9 cellular contexts compared by ENCODE assay signal in the genomic region with DNA sequence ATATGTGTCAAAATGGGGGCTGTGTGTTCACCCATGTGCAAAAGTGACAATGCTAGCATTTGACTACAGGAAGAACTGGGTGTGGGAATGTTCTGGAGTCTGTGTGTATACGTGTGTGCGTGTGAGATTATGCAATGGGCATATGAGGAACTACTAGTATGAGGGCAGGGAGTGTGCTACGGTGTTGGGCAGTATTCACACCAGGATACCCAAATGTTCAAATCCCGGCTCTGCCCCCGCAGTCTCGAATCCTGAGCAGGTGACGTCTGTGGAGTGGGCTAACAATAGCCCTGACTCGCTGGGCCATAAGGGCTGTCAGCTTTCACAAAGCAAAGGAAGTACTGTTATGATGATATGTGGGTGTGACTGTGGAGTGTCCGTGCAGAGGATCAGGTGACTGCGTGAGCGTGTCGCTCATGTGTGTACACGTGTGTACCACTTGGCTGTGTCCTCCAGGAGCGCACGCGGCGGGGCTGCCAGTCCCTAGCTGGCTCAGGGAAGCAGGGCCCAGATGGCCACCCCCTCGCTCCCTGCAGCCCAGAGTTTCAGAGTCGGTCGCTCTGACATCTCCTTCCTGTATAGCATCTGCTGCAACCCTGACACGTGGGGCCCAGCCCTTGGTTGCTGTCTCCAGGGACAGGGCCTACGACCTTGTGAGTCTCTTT. TPM values are rescaled to one million over a fixed set of nuclear protein-coding genes. Genes with fewer than 3 reads are reported as not detected.
DNase-seq lines count a peak whose midpoint lies in the region; ATAC-seq and TF ChIP-seq lines count a peak whose summit lies in the region.
"Had no signal": no experiment of that assay in that cellular context is flagged by ENCODE, and none has a peak within 500 bp of the region (broad histone marks: within the 10 kb centered on the region; RNA-seq: fewer than 3 reads in every experiment).

No MANE protein-coding gene starts in this region.

- no peaks in the 10 kb centered on the region for H3K9me3 Mint-ChIP-seq in CD8-positive, alpha-beta T cell
- no peaks in the 10 kb centered on the region for H3K9me3 Mint-ChIP-seq in natural killer cell

- H3K9me3 ChIP-seq in CD8-positive, alpha-beta T cell (ENCODE audit: low read length) = no peaks in the 10 kb centered on the region
- no peaks in the 10 kb centered on the region for H3K9me3 ChIP-seq in HAP-1
- H3K9me3 ChIP-seq: tibial nerve had no signal

- H3K27ac Mint-ChIP-seq in CD8-positive, alpha-beta T cell = peak overlapping the region; percentile 52
- H3K27ac Mint-ChIP-seq in natural killer cell = peak overlapping the region; percentile 8 to 67

- in situ Hi-C loops in HAP-1 (cut with MboI; ENCODE audit: low sequenced_read_pairs) = no loop called here

- H3K27me3 ChIP-seq in CD8-positive, alpha-beta T cell (ENCODE audit: insufficient read depth, low read length) = no peaks in the 10 kb centered on the region
- no peaks in the 10 kb centered on the region for H3K27me3 ChIP-seq in HAP-1 (ENCODE audit: low read depth)
- H3K27me3 ChIP-seq: tibial nerve had no signal

- ATAC-seq in CD8-positive, alpha-beta T cell = peak; percentile 20
- peak; percentile 82 for ATAC-seq in GM19023 (IDR thresholded peaks at IDR 0.05; ENCODE audit: unreplicated experiment)
- ATAC-seq in HG03045 (IDR thresholded peaks at IDR 0.05; ENCODE audit: unreplicated experiment) = peak; percentile 78
- peak; percentile 19 to 59 (median 56) for ATAC-seq in natural killer cell

- peaks cover 11% of the 10 kb centered on the region for H3K4me1 Mint-ChIP-seq in CD8-positive, alpha-beta T cell (ENCODE audit: low read depth)
- H3K4me1 Mint-ChIP-seq in natural killer cell = peaks cover 41 to 54% of the 10 kb centered on the region in 2 donors

- no peaks in the 10 kb centered on the region for H3K27me3 Mint-ChIP-seq in CD8-positive, alpha-beta T cell (ENCODE audit: low read depth)
- no peaks in the 10 kb centered on the region for H3K27me3 Mint-ChIP-seq in natural killer cell (ENCODE audit: low read depth in 2 of 2)

- peak overlapping the region; percentile 15 for H3K4me3 Mint-ChIP-seq in CD8-positive, alpha-beta T cell
- H3K4me3 Mint-ChIP-seq in natural killer cell = peak overlapping the region; percentile 42

- POLR2A ChIA-PET in CD8-positive, alpha-beta T cell (lab: Charles Lee) = no interaction called here

- H3K36me3 Mint-ChIP-seq in CD8-positive, alpha-beta T cell = no peaks in the 10 kb centered on the region
- no peaks in the 10 kb centered on the region for H3K36me3 Mint-ChIP-seq in natural killer cell

- H3K4me3 ChIP-seq in CD8-positive, alpha-beta T cell (ENCODE audit: low read depth, low read length) = no peak overlapping the region
- H3K4me3 ChIP-seq in HAP-1 = no peak overlapping the region
- H3K4me3 ChIP-seq: tibial nerve had no signal

- no peaks in the 10 kb centered on the region for H3K4me1 ChIP-seq in CD8-positive, alpha-beta T cell (ENCODE audit: insufficient read depth, low read length)
- no peaks in the 10 kb centered on the region for H3K4me1 ChIP-seq in HAP-1

- intact Hi-C loops in CD8-positive, alpha-beta T cell (cut with DNase I, micrococcal nuclease) = no loop called here
- intact Hi-C loops in natural killer cell (cut with micrococcal nuclease) = loop anchor here (10.0 kb wide), 1 partner anchor 51 kb away; no protein-coding TSS in a partner anchor

- H3K27ac ChIP-seq in CD8-positive, alpha-beta T cell (ENCODE audit: low read depth, low read length) = no peak overlapping the region
- H3K27ac ChIP-seq: tibial nerve had no signal

- no peak for DNase-seq in CD8-positive, alpha-beta T cell
- peak; percentile 69 for DNase-seq in SKM-1 treated with dmso at 0.1 percent for 144 hours (lab: John Stamatoyannopoulos, UW; ENCODE audit: unreplicated experiment)
- DNase-seq in natural killer cell = no peak
- no peak for DNase-seq in RKO (ENCODE audit: low spot score)
- DNase-seq in HAP-1 (ENCODE audit: low spot score in 2 of 2) = no peak
- DNase-seq in stimulated activated CD4-positive, alpha-beta T cell treated with anti-CD3 and anti-CD28 coated beads, Interleukin-4, amount 100 ng/mL, for 4 hours = no peak

- CTCF ChIA-PET in CD8-positive, alpha-beta T cell (lab: Charles Lee) = interaction anchor here (0.7 to 0.8 kb wide), 2 partner anchors 51 to 74 kb away, joined by 3 read pairs; no protein-coding TSS in a partner anchor

- H3K36me3 ChIP-seq in CD8-positive, alpha-beta T cell (ENCODE audit: insufficient read depth, low read length) = no peaks in the 10 kb centered on the region
- H3K36me3 ChIP-seq in HAP-1 (replicated peaks) = no peaks in the 10 kb centered on the region
- H3K36me3 ChIP-seq: tibial nerve had no signal

- TF ChIP-seq CTCF in CD8-positive, alpha-beta T cell (IDR thresholded peaks at IDR 0.05) = no peak
- TF ChIP-seq CTCF in natural killer cell (IDR thresholded peaks at IDR 0.05) = no peak

RNA-seq across cellular contexts. Expression of a gene that starts 27.2 kb away (rescaled TPM):
- 10 to 100 TPM; 71.2 to 79.0 TPM for total RNA-seq in CD8-positive, alpha-beta T cell
- 100 to 1,000 TPM; 124 to 189 (median 138) TPM for total RNA-seq in natural killer cell

Comparison
In these comparisons a context has a peak if more than half of its experiments do, and no peak if none do; other contexts are left out.
1. ATAC-seq: peak in every context shown above with its lines; median percentile 82 in GM19023; 78 in HG03045; 56 in natural killer cell; 20 in CD8-positive, alpha-beta T cell.